Comparison of ENCODE assay signal across 12 cellular contexts in genomic region chr2:119657486-119658145, GRCh38.
"Had no signal": no experiment of that assay in that cellular context is flagged by ENCODE, and none has a peak within 500 bp of the region (broad histone marks: within the 10 kb centered on the region; RNA-seq: fewer than 3 reads in every experiment).

No MANE protein-coding gene starts in this region.

- ATAC-seq: effector memory CD8-positive, alpha-beta T cell; left lobe of liver; stimulated activated naive B cell treated with anti-CD40 and anti-IgM and Interleukin-4, amounts not matched to agents 10 μg/mL and 1 μg/mL and 100 μg/mL, for 72 hours had no signal

- H3K9me3 ChIP-seq: thoracic aorta, upper lobe of left lung had no signal

- H3K4me3 ChIP-seq: lung, thoracic aorta, upper lobe of left lung had no signal

- H3K27me3 ChIP-seq: upper lobe of left lung had no signal

- DNase-seq: activated CD4-positive, alpha-beta T cell treated with anti-CD3 and anti-CD28 coated beads, Interleukin-2, amount 50 U/mL, for 4 hours; activated gamma-delta T cell; effector memory CD8-positive, alpha-beta T cell; foreskin melanocyte; head of caudate nucleus; kidney; occipital lobe; stimulated activated naive B cell treated with anti-CD40 and anti-IgM and Interleukin-4, amounts not matched to agents 10 μg/mL and 1 μg/mL and 100 μg/mL, for 72 hours; upper lobe of left lung had no signal

- H3K36me3 ChIP-seq: thoracic aorta, upper lobe of left lung had no signal

- H3K27ac ChIP-seq: thoracic aorta had no signal
